Comparison of ENCODE assay signal across 8 cellular contexts in the genomic region with DNA sequence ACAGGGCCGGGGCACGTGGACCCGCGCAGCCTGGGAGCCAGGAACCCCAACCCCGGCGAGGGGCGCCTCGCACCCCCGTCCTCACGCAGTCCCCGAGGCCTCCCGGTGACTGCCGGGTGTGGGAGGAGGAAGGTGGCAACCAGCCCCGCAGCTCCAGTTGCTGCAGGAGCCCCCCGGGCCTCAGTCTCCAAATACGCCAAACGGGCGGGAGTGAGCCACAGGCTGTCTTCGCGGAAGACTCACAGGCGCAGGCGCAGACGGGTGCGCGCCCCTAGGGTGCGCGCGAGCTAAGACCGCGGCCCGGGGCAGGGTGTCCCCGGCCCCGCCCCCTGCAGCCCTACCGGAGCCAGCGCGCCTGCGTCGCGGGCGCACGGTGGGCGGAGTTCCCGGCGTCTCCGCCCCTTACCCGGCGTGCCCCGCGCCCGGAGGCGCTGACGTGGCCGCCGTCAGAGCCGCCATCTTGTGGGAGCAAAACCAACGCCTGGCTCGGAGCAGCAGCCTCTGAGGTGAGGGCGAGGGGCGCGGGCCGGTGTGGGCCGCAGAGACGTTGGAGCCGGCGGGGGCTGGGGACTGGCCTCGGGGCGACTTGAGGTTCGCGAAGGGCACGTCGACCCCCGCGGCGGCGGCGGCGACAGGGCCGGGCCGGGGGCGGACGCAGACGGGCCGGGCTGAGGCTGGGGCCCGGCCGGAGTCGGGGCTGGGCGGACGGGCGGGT. TPM values are rescaled to one million over a fixed set of nuclear protein-coding genes. Genes with fewer than 3 reads are reported as not detected.
DNase-seq lines count a peak whose midpoint lies in the region; ATAC-seq and TF ChIP-seq lines count a peak whose summit lies in the region.

Gene ARF1 (plus strand): TSS at position 449 of the 715 bp plus-strand sequence. CDS start 14,407 bp downstream, outside the sequence.

- ATAC-seq in GM21529 (IDR thresholded peaks at IDR 0.05; ENCODE audit: unreplicated experiment) = peak; percentile 70

- H3K27ac Mint-ChIP-seq in IgD-negative memory B cell = peak within 1 kb of the TSS; percentile 95 to 99 (median 97)

- peak within 1 kb of the TSS; percentile 95 for H3K4me3 ChIP-seq in epithelial cell of esophagus (ENCODE audit: low read length)

- DNase-seq in DMS 273 (lab: John Stamatoyannopoulos, UW; ENCODE audit: unreplicated experiment) (peak; percentile 98), OCI-M1 (lab: John Stamatoyannopoulos, UW) (peak; percentile 98), activated T-cell treated with anti-CD3 and anti-CD28 coated beads for 24 hours (ENCODE audit: low read depth) (peak; percentile 90), epithelial cell of esophagus (ENCODE audit: low read depth) (peak; percentile 94), mucosa of gallbladder (ENCODE audit: low spot score) (peak; percentile 92)
- peak; percentile 88 for DNase-seq in stimulated activated CD8-positive, alpha-beta memory T cell treated with anti-CD3 and anti-CD28 coated beads, Interleukin-4, amount 100 ng/mL, for 24 hours (ENCODE audit: low read depth)

- H3K27me3 Mint-ChIP-seq in IgD-negative memory B cell = no peaks in the 10 kb centered on the region

- peaks cover 27 to 40% (median 33%) of the 10 kb centered on the region in 3 donors for H3K4me1 Mint-ChIP-seq in IgD-negative memory B cell

- H3K9me3 Mint-ChIP-seq in IgD-negative memory B cell = no peaks in the 10 kb centered on the region

- TF ChIP-seq CTCF in epithelial cell of esophagus (IDR thresholded peaks at IDR 0.05; ENCODE audit: insufficient read depth, low read depth, low read length, missing control alignments) = no peak

- no peaks in the 10 kb centered on the region for H3K36me3 Mint-ChIP-seq in IgD-negative memory B cell

- peak within 1 kb of the TSS; percentile 93 to 99 (median 96) for H3K4me3 Mint-ChIP-seq in IgD-negative memory B cell

RNA-seq across cellular contexts. Expression of gene ARF1, which starts in this region (rescaled TPM):
- 428 TPM for polyA plus RNA-seq in IgD-negative memory B cell
- 419 TPM for total RNA-seq in mucosa of gallbladder

Comparison
In these comparisons a context has a peak if more than half of its experiments do, and no peak if none do; other contexts are left out.
1. Peak in every context shown above with its lines: DNase-seq, ATAC-seq and H3K4me3 ChIP-seq.